Comparison of ENCODE assay signal across 1 cellular context in genomic region chr3:101676765-101677435, GRCh38.
A peak's percentile ranks its signal among the peaks of the same experiment; 100 is the strongest.
TF ChIP-seq lines count a peak whose summit lies in the region.

Gene ZBTB11, minus strand, starts transcription at chr3:101677132. Its CDS starts 218 bp downstream, at chr3:101676914.

TF ChIP-seq in HepG2, 621 proteins besides CTCF, POLR2A, EP300 and RAD21 (continued from another document and continues in another):
- TF ChIP-seq ETS1 (CRISPR knock-in tag; IDR thresholded peaks at IDR 0.05), result peak; percentile 76; the same call in 1 of the 2 replicates
- peak; percentile 25; the same call in 1 of the 2 replicates for TF ChIP-seq MTA1 (CRISPR knock-in tag; IDR thresholded peaks at IDR 0.05; ENCODE audit: borderline replicate concordance)
- TF ChIP-seq RFX5 (IDR thresholded peaks at IDR 0.05; ENCODE audit: low read depth, low read length), result peak; percentile 74; the same call in 1 of the 2 replicates
- no peak for TF ChIP-seq U2AF2 (IDR thresholded peaks at IDR 0.05; ENCODE audit: low read depth, low read length)
- peak; percentile 59 for TF ChIP-seq ZNF768 (CRISPR knock-in tag; IDR thresholded peaks at IDR 0.05)
- TF ChIP-seq ZGPAT (CRISPR knock-in tag; IDR thresholded peaks at IDR 0.05), result peak; percentile 30; the same call in 1 of the 2 replicates
- peak; percentile 75; the same call in 1 of the 2 replicates for TF ChIP-seq ZNF136 (CRISPR knock-in tag; IDR thresholded peaks at IDR 0.05; ENCODE audit: low read depth)
- TF ChIP-seq ZNF790 (CRISPR knock-in tag; IDR thresholded peaks at IDR 0.05; ENCODE audit: borderline replicate concordance), result no peak
- no peak for TF ChIP-seq IKZF1 (IDR thresholded peaks at IDR 0.05)
- peak; percentile 11; the same call in 1 of the 2 replicates for TF ChIP-seq PAXIP1 (CRISPR knock-in tag; conservative IDR thresholded peaks at IDR 0.05)
- 0 out of 2 replicates have a peak, but pooled peaks have one; percentile 52 for TF ChIP-seq ZNF441 (CRISPR knock-in tag; IDR thresholded peaks at IDR 0.05; ENCODE audit: borderline replicate concordance)
- no peak for TF ChIP-seq WIZ (CRISPR knock-in tag; IDR thresholded peaks at IDR 0.05)
- TF ChIP-seq PATZ1 (CRISPR knock-in tag; IDR thresholded peaks at IDR 0.05), result peak; percentile 35; the same call in 1 of the 2 replicates
- TF ChIP-seq HNRNPL (IDR thresholded peaks at IDR 0.05; ENCODE audit: low read depth, low read length), result no peak
- TF ChIP-seq ZNF235 (CRISPR knock-in tag; IDR thresholded peaks at IDR 0.05; ENCODE audit: borderline replicate concordance), result no peak
- TF ChIP-seq ZFP1 (CRISPR knock-in tag; IDR thresholded peaks at IDR 0.05), result 0 out of 2 replicates have a peak, but pooled peaks have one; percentile 54
- TF ChIP-seq DZIP1 (CRISPR knock-in tag; IDR thresholded peaks at IDR 0.05), result no peak
- TF ChIP-seq ZNF207 (IDR thresholded peaks at IDR 0.05; ENCODE audit: borderline replicate concordance), result no peak
- peak; percentile 11; the same call in 1 of the 2 replicates for TF ChIP-seq JUN (CRISPR knock-in tag; IDR thresholded peaks at IDR 0.05)
- TF ChIP-seq, protein P1, sequence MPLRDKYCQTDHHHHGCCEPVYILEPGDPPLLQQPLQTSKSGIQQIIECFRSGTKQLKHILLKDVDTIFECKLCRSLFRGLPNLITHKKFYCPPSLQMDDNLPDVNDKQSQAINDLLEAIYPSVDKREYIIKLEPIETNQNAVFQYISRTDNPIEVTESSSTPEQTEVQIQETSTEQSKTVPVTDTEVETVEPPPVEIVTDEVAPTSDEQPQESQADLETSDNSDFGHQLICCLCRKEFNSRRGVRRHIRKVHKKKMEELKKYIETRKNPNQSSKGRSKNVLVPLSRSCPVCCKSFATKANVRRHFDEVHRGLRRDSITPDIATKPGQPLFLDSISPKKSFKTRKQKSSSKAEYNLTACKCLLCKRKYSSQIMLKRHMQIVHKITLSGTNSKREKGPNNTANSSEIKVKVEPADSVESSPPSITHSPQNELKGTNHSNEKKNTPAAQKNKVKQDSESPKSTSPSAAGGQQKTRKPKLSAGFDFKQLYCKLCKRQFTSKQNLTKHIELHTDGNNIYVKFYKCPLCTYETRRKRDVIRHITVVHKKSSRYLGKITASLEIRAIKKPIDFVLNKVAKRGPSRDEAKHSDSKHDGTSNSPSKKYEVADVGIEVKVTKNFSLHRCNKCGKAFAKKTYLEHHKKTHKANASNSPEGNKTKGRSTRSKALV (CRISPR knock-in tag; IDR thresholded peaks at IDR 0.05), result peak; percentile 95
- no peak for TF ChIP-seq SMARCE1 (IDR thresholded peaks at IDR 0.05; ENCODE audit: borderline replicate concordance)
- TF ChIP-seq TGIF2 (CRISPR knock-in tag; IDR thresholded peaks at IDR 0.05), result peak; percentile 34; the same call in 1 of the 2 replicates
- TF ChIP-seq, protein P2, sequence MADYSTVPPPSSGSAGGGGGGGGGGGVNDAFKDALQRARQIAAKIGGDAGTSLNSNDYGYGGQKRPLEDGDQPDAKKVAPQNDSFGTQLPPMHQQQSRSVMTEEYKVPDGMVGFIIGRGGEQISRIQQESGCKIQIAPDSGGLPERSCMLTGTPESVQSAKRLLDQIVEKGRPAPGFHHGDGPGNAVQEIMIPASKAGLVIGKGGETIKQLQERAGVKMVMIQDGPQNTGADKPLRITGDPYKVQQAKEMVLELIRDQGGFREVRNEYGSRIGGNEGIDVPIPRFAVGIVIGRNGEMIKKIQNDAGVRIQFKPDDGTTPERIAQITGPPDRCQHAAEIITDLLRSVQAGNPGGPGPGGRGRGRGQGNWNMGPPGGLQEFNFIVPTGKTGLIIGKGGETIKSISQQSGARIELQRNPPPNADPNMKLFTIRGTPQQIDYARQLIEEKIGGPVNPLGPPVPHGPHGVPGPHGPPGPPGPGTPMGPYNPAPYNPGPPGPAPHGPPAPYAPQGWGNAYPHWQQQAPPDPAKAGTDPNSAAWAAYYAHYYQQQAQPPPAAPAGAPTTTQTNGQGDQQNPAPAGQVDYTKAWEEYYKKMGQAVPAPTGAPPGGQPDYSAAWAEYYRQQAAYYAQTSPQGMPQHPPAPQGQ (CRISPR knock-in tag; IDR thresholded peaks at IDR 0.05; ENCODE audit: borderline replicate concordance), result no peak
- no peak for TF ChIP-seq ZNF326 (CRISPR knock-in tag; IDR thresholded peaks at IDR 0.05; ENCODE audit: borderline replicate concordance)
- TF ChIP-seq NFAT5 (CRISPR knock-in tag; IDR thresholded peaks at IDR 0.05), result peak; percentile 62; the same call in 1 of the 2 replicates
- TF ChIP-seq ZMYM3 (CRISPR knock-in tag; IDR thresholded peaks at IDR 0.05), result 0 out of 2 replicates have a peak, but pooled peaks have one; percentile 33
- no peak; the same call in 1 of the 2 replicates for TF ChIP-seq ZNF607 (CRISPR knock-in tag; IDR thresholded peaks at IDR 0.05; ENCODE audit: borderline replicate concordance)
- TF ChIP-seq ZBTB44 (CRISPR knock-in tag; IDR thresholded peaks at IDR 0.05), result no peak
- TF ChIP-seq TP53 (CRISPR knock-in tag; conservative IDR thresholded peaks at IDR 0.05), result peak; percentile 60; the same call in 1 of the 2 replicates
